Comparison of ENCODE assay signal across 8 cellular contexts in genomic region chr17:42519546-42520444, GRCh38. TPM values are rescaled to one million over a fixed set of nuclear protein-coding genes. Genes with fewer than 3 reads are reported as not detected.
DNase-seq lines count a peak whose midpoint lies in the region; ATAC-seq lines count a peak whose summit lies in the region.

No MANE protein-coding gene starts in this region.

- WGBS in esophagus, 2 donors, result 41 to 46% methylated on average over 12 of the region's 12 CpGs
- WGBS in aorta, 2 donors, result 3 to 5% methylated on average over 12 of the region's 12 CpGs

- H3K4me3 ChIP-seq in SJSA1, result no peak overlapping the region
- no peak overlapping the region for H3K4me3 ChIP-seq in esophagus (ENCODE audit: low read depth in 1 of 2, low read length in 2 of 2)
- no peak overlapping the region for H3K4me3 ChIP-seq in aorta (ENCODE audit: low read length in 2 of 2)

- H3K36me3 ChIP-seq in SJSA1 (peaks cover 13% of the 10 kb centered on the region), esophagus (ENCODE audit: control insufficient read depth in 2 of 2, insufficient read depth in 2 of 2, low read length in 1 of 2) (peaks cover 5 to 12% of the 10 kb centered on the region in 2 donors), aorta (ENCODE audit: control insufficient read depth in 1 of 2, insufficient read depth in 2 of 2, low read length in 1 of 2) (no peaks in the 10 kb centered on the region)

- peaks cover 54% of the 10 kb centered on the region for H3K4me1 ChIP-seq in SJSA1 (replicated peaks)
- peaks cover 4 to 25% of the 10 kb centered on the region in 2 donors for H3K4me1 ChIP-seq in esophagus (ENCODE audit: control insufficient read depth in 2 of 2, insufficient read depth in 2 of 2, low read length in 1 of 2)
- H3K4me1 ChIP-seq in aorta (ENCODE audit: control insufficient read depth in 1 of 2, insufficient read depth in 2 of 2, low read length in 2 of 2), result peaks cover 2 to 8% of the 10 kb centered on the region in 2 donors

- intact Hi-C loops in aorta (cut with DNase I), result loop anchor here (2.0 to 5.0 kb wide), 4 partner anchors 97 to 195 kb away; partner anchors contain the start of gene CAVIN1 (in 2 of the 2)

- H3K27ac ChIP-seq in SJSA1, result peak overlapping the region; percentile 99
- H3K27ac ChIP-seq in esophagus (ENCODE audit: low read depth in 2 of 2, low read length in 1 of 2), result peak overlapping the region; percentile 87 to 97
- H3K27ac ChIP-seq in aorta (ENCODE audit: low read depth in 1 of 2, low read length in 2 of 2), result peak overlapping the region; percentile 97

- ATAC-seq in aorta (ENCODE audit: low FRiP score), result peak; percentile 86
- ATAC-seq in HG02763 (IDR thresholded peaks at IDR 0.05; ENCODE audit: unreplicated experiment), result no peak

- H3K9me3 ChIP-seq in SJSA1 (replicated peaks), result no peaks in the 10 kb centered on the region
- no peaks in the 10 kb centered on the region for H3K9me3 ChIP-seq in esophagus (ENCODE audit: control insufficient read depth in 2 of 2, insufficient read depth in 1 of 2, low read depth in 1 of 2, low read length in 1 of 2)
- no peaks in the 10 kb centered on the region for H3K9me3 ChIP-seq in aorta (ENCODE audit: control insufficient read depth, low read length)

- no peaks in the 10 kb centered on the region for H3K27me3 ChIP-seq in SJSA1 (replicated peaks)
- no peaks in the 10 kb centered on the region for H3K27me3 ChIP-seq in esophagus (ENCODE audit: control insufficient read depth in 1 of 2, insufficient read depth in 2 of 2, low read length in 2 of 2)
- no peaks in the 10 kb centered on the region for H3K27me3 ChIP-seq in aorta (ENCODE audit: control insufficient read depth in 1 of 2, insufficient read depth in 2 of 2, low read length in 1 of 2)

- DNase-seq in CD1c-positive myeloid dendritic cell (ENCODE audit: extremely low spot score), result peak; percentile 60
- peak; percentile 96 to 97 for DNase-seq in SJSA1 (ENCODE audit: low read depth in 1 of 2, low spot score in 2 of 2)
- peak; percentile 90 for DNase-seq in mucosa of gallbladder (ENCODE audit: low spot score)
- peak; percentile 96 for DNase-seq in aorta
- DNase-seq in activated CD4-positive, CD25-positive, alpha-beta regulatory T cell (lab: John Stamatoyannopoulos, UW), result no peak
- DNase-seq in NOMO-1 (lab: John Stamatoyannopoulos, UW; ENCODE audit: unreplicated experiment in 2 of 2), result no peak

RNA-seq across cellular contexts. Expression of gene NAGLU, which starts 16.2 kb away (rescaled TPM):
- total RNA-seq in SJSA1 (2014; rRNA removed; shearing (Covaris generic)), result 16.2 and 26.8 TPM in 2 replicates
- polyA plus RNA-seq in esophagus (10 to 100 TPM; 17.6 to 18.8 TPM), aorta (10 to 100 TPM; 22.3 to 75.0 TPM)
- total RNA-seq in mucosa of gallbladder (51.1 TPM), aorta (10 to 100 TPM; 38.8 to 41.9 TPM)

RNA-seq across cellular contexts. Expression of gene HSD17B1, which starts 32.9 kb away (rescaled TPM):
- 0.13 and 1.5 TPM in 2 replicates for total RNA-seq in SJSA1 (2014; rRNA removed; shearing (Covaris generic))
- polyA plus RNA-seq in esophagus (1 to 10 TPM; 4.0 to 9.0 TPM), aorta (1 to 10 TPM in 1 of 2 donors, under 1 TPM in 1; 0.50 to 7.6 TPM)
- total RNA-seq in mucosa of gallbladder (2.4 TPM), aorta (1 to 10 TPM in 1 of 2 donors, under 1 TPM in 1; 0.62 to 1.3 TPM)

RNA-seq across cellular contexts. Expression of gene COASY, which starts 42.2 kb away (rescaled TPM):
- 10.2 and 15.4 TPM in 2 replicates for total RNA-seq in SJSA1 (2014; rRNA removed; shearing (Covaris generic))
- 10 to 100 TPM; 58.2 to 62.1 TPM for polyA plus RNA-seq in esophagus
- 84.1 TPM for total RNA-seq in mucosa of gallbladder
- total RNA-seq in aorta, result 10 to 100 TPM; 34.0 to 43.2 TPM
- polyA plus RNA-seq in aorta, result 10 to 100 TPM; 23.0 to 89.5 TPM

RNA-seq across cellular contexts. Expression of gene MLX, which starts 47.1 kb away (rescaled TPM):
- total RNA-seq in SJSA1 (2014; rRNA removed; shearing (Covaris generic)), result 20.1 and 35.0 TPM in 2 replicates
- polyA plus RNA-seq in esophagus (10 to 100 TPM; 36.8 to 38.3 TPM), aorta (10 to 100 TPM; 33.8 to 38.6 TPM)
- total RNA-seq in mucosa of gallbladder (54.0 TPM), aorta (10 to 100 TPM; 31.9 to 34.2 TPM)

RNA-seq across cellular contexts. Expression of gene PSMC3IP, which starts 57.7 kb away (rescaled TPM):
- total RNA-seq in SJSA1 (2014; rRNA removed; shearing (Covaris generic)), result 18.4 and 22.3 TPM in 2 replicates
- 1 to 10 TPM; 6.4 to 7.2 TPM for polyA plus RNA-seq in esophagus
- 5.1 TPM for total RNA-seq in mucosa of gallbladder
- 1 to 10 TPM; 3.9 to 5.2 TPM for total RNA-seq in aorta
- polyA plus RNA-seq in aorta, result 10 to 100 TPM in 1 of 2 donors, 1 to 10 TPM in 1; 3.8 to 14.4 TPM

Comparison
In these comparisons a context has a peak if more than half of its experiments do, and no peak if none do; other contexts are left out.
1. DNase-seq: peak in CD1c-positive myeloid dendritic cell (single experiment), SJSA1 (2 of 2), mucosa of gallbladder (single experiment) and aorta (2 of 2); none in activated CD4-positive, CD25-positive, alpha-beta regulatory T cell (0 of 4) and NOMO-1 (0 of 2).
2. Peak in every context shown above with its lines, with median percentiles within 50 percentile points of each other: H3K27ac ChIP-seq.